11 cellular contexts compared by ENCODE assay signal in the genomic region with DNA sequence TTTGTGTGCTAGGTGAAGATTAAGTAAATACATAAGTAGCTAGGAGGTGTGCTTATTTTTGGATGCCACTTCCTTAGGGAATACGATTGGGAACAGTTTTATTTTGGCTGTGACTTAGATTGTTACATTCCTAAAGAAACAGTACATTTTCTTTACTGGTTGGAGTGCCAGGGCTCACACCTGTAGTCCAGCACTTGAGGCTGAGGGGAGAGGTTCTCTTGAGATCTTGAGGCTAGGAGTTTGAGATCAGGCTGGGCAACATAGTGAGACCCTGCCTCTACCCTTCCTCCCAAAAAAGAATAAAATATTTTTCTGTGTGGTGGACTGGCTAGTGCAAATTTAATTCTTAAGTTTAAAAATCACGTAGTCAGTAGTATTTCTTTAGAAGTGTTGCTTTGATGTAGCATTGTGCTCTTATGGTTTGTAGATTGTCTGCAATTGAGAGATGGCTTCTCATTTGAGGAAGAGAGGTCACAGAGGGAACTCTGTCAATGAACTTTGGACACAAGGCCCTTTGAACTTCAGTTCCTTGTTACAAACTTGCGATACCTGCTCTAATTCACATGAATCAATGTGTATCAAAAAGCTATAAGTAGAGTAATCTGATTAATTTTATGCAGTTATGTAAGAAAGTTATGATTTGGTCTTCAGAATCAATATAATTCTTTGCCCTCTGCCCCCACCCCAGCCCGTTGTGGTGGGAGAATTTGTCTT. TPM values are rescaled to one million over a fixed set of nuclear protein-coding genes. Genes with fewer than 3 reads are reported as not detected.
DNase-seq lines count a peak whose midpoint lies in the region; ATAC-seq lines count a peak whose summit lies in the region.
"Had no signal": no experiment of that assay in that cellular context is flagged by ENCODE, and none has a peak within 500 bp of the region (broad histone marks: within the 10 kb centered on the region; RNA-seq: fewer than 3 reads in every experiment).

No MANE protein-coding gene starts in this region.

- H3K4me1 Mint-ChIP-seq in activated T-cell treated with anti-CD3 and anti-CD28 coated beads, Interleukin-2, amount 50 U/mL, for 72 hours (ENCODE audit: low read depth): peaks cover 93% of the 10 kb centered on the region
- peaks cover 76% of the 10 kb centered on the region for H3K4me1 Mint-ChIP-seq in activated T-helper 2 cell treated with anti-CD3 and anti-CD28 coated beads, Interferon-gamma antibody, Interleukin-2, Interleukin-4, amounts not matched to agents 10 μg/mL and 5 μg/mL and 100 μg/mL, durations not matched to agents 14 hours and 24 hours and 36 hours (ENCODE audit: low read depth)

- H3K9ac ChIP-seq in subcutaneous abdominal adipose tissue (ENCODE audit: low read length in 5 of 5): peak overlapping the region in 2 of 5 donors; percentile 24 to 94

- H3K4me3 ChIP-seq in subcutaneous abdominal adipose tissue (ENCODE audit: low read depth in 1 of 5, low read length in 5 of 5): no peak overlapping the region
- H3K4me3 ChIP-seq: pancreas had no signal

- peaks cover 29 to 79% of the 10 kb centered on the region in 2 donors for H3K36me3 Mint-ChIP-seq in activated T-cell treated with anti-CD3 and anti-CD28 coated beads, Interleukin-2, amount 50 U/mL, for 72 hours (ENCODE audit: insufficient read depth in 2 of 2)
- peaks cover 87% of the 10 kb centered on the region for H3K36me3 Mint-ChIP-seq in activated T-helper 2 cell treated with anti-CD3 and anti-CD28 coated beads, Interferon-gamma antibody, Interleukin-2, Interleukin-4, amounts not matched to agents 10 μg/mL and 5 μg/mL and 100 μg/mL, durations not matched to agents 14 hours and 24 hours and 36 hours (ENCODE audit: low read depth)

- H3K27ac ChIP-seq in subcutaneous abdominal adipose tissue (ENCODE audit: low read depth, low read length): peak overlapping the region; percentile 79

- intact Hi-C loops in activated T-helper 2 cell treated with anti-CD3 and anti-CD28 coated beads, Interferon-gamma antibody, Interleukin-2, Interleukin-4, amounts not matched to agents 10 μg/mL and 5 μg/mL and 100 μg/mL, durations not matched to agents 14 hours and 24 hours and 36 hours (cut with micrococcal nuclease): no loop called here
- intact Hi-C loops in left colon (cut with DNase I, micrococcal nuclease): loop anchor here in 1 of 2 donors (5.0 kb wide), 1 partner anchor 231 kb away; a partner anchor contains a TSS

- H3K36me3 ChIP-seq in subcutaneous abdominal adipose tissue (ENCODE audit: control insufficient read depth in 5 of 5, insufficient read depth in 5 of 5, low read length in 5 of 5): peaks cover 18 to 33% (median 26%) of the 10 kb centered on the region in 5 donors

- peak overlapping the region; percentile 67 to 83 for H3K4me3 Mint-ChIP-seq in activated T-cell treated with anti-CD3 and anti-CD28 coated beads, Interleukin-2, amount 50 U/mL, for 72 hours
- no peak overlapping the region for H3K4me3 Mint-ChIP-seq in activated T-helper 2 cell treated with anti-CD3 and anti-CD28 coated beads, Interferon-gamma antibody, Interleukin-2, Interleukin-4, amounts not matched to agents 10 μg/mL and 5 μg/mL and 100 μg/mL, durations not matched to agents 14 hours and 24 hours and 36 hours (ENCODE audit: low read depth)

- H3K9me3 Mint-ChIP-seq in activated T-cell treated with anti-CD3 and anti-CD28 coated beads, Interleukin-2, amount 50 U/mL, for 72 hours: no peaks in the 10 kb centered on the region
- no peaks in the 10 kb centered on the region for H3K9me3 Mint-ChIP-seq in activated T-helper 2 cell treated with anti-CD3 and anti-CD28 coated beads, Interferon-gamma antibody, Interleukin-2, Interleukin-4, amounts not matched to agents 10 μg/mL and 5 μg/mL and 100 μg/mL, durations not matched to agents 14 hours and 24 hours and 36 hours

- H3K9me3 ChIP-seq in subcutaneous abdominal adipose tissue (ENCODE audit: control insufficient read depth in 5 of 5, low read length in 5 of 5): no peaks in the 10 kb centered on the region
- H3K9me3 ChIP-seq: pancreas had no signal

- no peak for DNase-seq in activated T-cell treated with anti-CD3 and anti-CD28 coated beads, Interleukin-2, amount 50 U/mL, for 72 hours
- no peak for DNase-seq in activated T-cell treated with anti-CD3 and anti-CD28 coated beads, Interleukin-2, amount 50 U/mL, for 1 hour
- no peak for DNase-seq in activated T-helper 2 cell treated with anti-CD3 and anti-CD28 coated beads, Interferon-gamma antibody, Interleukin-2, Interleukin-4, amounts not matched to agents 10 μg/mL and 5 μg/mL and 100 μg/mL, durations not matched to agents 14 hours and 24 hours and 36 hours (ENCODE audit: low spot score)
- no peak for DNase-seq in left colon
- DNase-seq in EL: no peak
- DNase-seq in NCI-H446 treated with DMSO at 0.1 percent for 48 hours (lab: John Stamatoyannopoulos, UW): no peak
- DNase-seq: dorsolateral prefrontal cortex, NCI-H1092 treated with DMSO at 0.1 percent for 48 hours, pancreas had no signal

- no peaks in the 10 kb centered on the region for H3K27me3 Mint-ChIP-seq in activated T-cell treated with anti-CD3 and anti-CD28 coated beads, Interleukin-2, amount 50 U/mL, for 72 hours (ENCODE audit: low read depth)
- no peaks in the 10 kb centered on the region for H3K27me3 Mint-ChIP-seq in activated T-helper 2 cell treated with anti-CD3 and anti-CD28 coated beads, Interferon-gamma antibody, Interleukin-2, Interleukin-4, amounts not matched to agents 10 μg/mL and 5 μg/mL and 100 μg/mL, durations not matched to agents 14 hours and 24 hours and 36 hours (ENCODE audit: low read depth)

- H3K4me1 ChIP-seq in subcutaneous abdominal adipose tissue (ENCODE audit: control insufficient read depth in 5 of 5, insufficient read depth in 5 of 5, low read length in 5 of 5): peaks cover 12 to 89% (median 83%) of the 10 kb centered on the region in 5 donors

- peaks cover 0 to 3% (median 0%) of the 10 kb centered on the region in 5 donors for H3K27me3 ChIP-seq in subcutaneous abdominal adipose tissue (ENCODE audit: control insufficient read depth in 5 of 5, insufficient read depth in 4 of 5, low read length in 5 of 5)
- H3K27me3 ChIP-seq: dorsolateral prefrontal cortex, pancreas had no signal

- H3K27ac Mint-ChIP-seq in activated T-cell treated with anti-CD3 and anti-CD28 coated beads, Interleukin-2, amount 50 U/mL, for 72 hours: peak overlapping the region; percentile 90
- peak overlapping the region; percentile 71 for H3K27ac Mint-ChIP-seq in activated T-helper 2 cell treated with anti-CD3 and anti-CD28 coated beads, Interferon-gamma antibody, Interleukin-2, Interleukin-4, amounts not matched to agents 10 μg/mL and 5 μg/mL and 100 μg/mL, durations not matched to agents 14 hours and 24 hours and 36 hours

- ATAC-seq in activated T-cell treated with anti-CD3 and anti-CD28 coated beads, Interleukin-2, amount 50 U/mL, for 72 hours (replicated peaks in 1 of 2): peak in 1 of 2 donors; percentile 10
- ATAC-seq in left colon: peak; percentile 69
- no peak for ATAC-seq in HG03025 (IDR thresholded peaks at IDR 0.05; ENCODE audit: low FRiP score, unreplicated experiment)

RNA-seq across cellular contexts. Expression of a gene that starts 7.1 kb away (rescaled TPM):
- total RNA-seq in activated T-cell treated with anti-CD3 and anti-CD28 coated beads, Interleukin-2, amount 50 U/mL, for 72 hours: 10 to 100 TPM; 81.5 to 82.3 TPM
- total RNA-seq in activated T-helper 2 cell treated with anti-CD3 and anti-CD28 coated beads, Interferon-gamma antibody, Interleukin-2, Interleukin-4, amounts not matched to agents 10 μg/mL and 5 μg/mL and 100 μg/mL, durations not matched to agents 14 hours and 24 hours and 36 hours: 54.5 and 54.9 TPM in 2 replicates
- 10 to 100 TPM; 46.4 to 58.9 TPM for total RNA-seq in left colon
